Comparison of ENCODE assay signal across 8 cellular contexts in the genomic region with DNA sequence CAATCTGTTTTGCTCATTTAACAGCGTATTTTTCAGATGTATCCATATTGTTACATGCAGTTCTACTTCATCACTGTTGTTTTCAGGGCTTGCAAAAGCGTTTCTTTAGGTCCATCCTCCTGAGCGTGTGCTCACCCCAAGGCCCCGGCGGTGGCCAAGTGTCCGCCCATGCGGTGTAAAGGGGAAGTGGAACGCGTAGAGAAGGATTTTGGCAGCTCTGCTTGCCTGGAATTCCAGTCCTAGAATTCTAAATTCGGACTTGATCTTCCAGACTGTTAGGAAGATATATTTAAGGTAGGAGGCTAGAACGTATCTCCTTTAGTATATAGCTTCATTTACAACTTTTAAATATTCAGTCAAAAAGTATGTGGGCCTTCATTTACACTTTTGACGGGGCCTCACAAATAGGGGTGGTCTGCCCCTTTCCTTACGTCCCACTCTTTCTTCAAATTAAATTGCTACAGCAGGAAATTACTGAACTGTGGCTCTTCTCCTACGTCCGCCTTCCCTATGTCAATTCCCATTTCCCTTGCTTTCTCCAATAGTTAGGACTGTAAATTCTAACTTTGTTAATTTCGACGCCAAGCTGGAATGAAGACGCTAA. TPM values are rescaled to one million over a fixed set of nuclear protein-coding genes. Genes with fewer than 3 reads are reported as not detected.
DNase-seq lines count a peak whose midpoint lies in the region; ATAC-seq, FAIRE-seq and TF ChIP-seq lines count a peak whose summit lies in the region.

No MANE protein-coding gene starts in this region.

- no peak overlapping the region for H3K14ac ChIP-seq in mesenchymal stem cell (ENCODE audit: low read length in 2 of 2)

- CTCF ChIA-PET in RWPE1 (lab: Yijun Ruan, JAX): interaction anchor here (0.6 kb wide), 1 partner anchor 788 kb away, joined by 4 read pairs; no protein-coding TSS in a partner anchor

- H3K36me3 ChIP-seq in ectodermal cell (ENCODE audit: control insufficient read depth, insufficient read depth, low read length): no peaks in the 10 kb centered on the region
- H3K36me3 ChIP-seq in mesenchymal stem cell (ENCODE audit: control insufficient read depth in 1 of 2, insufficient read depth in 2 of 2, low read depth in 1 of 2, low read length in 2 of 2): no peaks in the 10 kb centered on the region

- no peak for TF ChIP-seq POLR2A in GM12891 (IDR thresholded peaks at IDR 0.05; ENCODE audit: low read depth, low read length)

- peak overlapping the region in 1 of 2 experiments; percentile 71 for H2BK12ac ChIP-seq in mesenchymal stem cell (ENCODE audit: low read length in 2 of 2)

- peak overlapping the region in 1 of 2 experiments; percentile 11 for H3K18ac ChIP-seq in mesenchymal stem cell (ENCODE audit: low read depth in 1 of 2, low read length in 2 of 2)

- H3K79me1 ChIP-seq in mesenchymal stem cell (replicated peaks; ENCODE audit: low read length, poor library complexity, severe bottlenecking): no peaks in the 10 kb centered on the region

- H2AK5ac ChIP-seq in mesenchymal stem cell (ENCODE audit: low read length, severe bottlenecking): no peak overlapping the region

- TF ChIP-seq CTCF in RWPE1 (conservative IDR thresholded peaks at IDR 0.05; ENCODE audit: low read depth): no peak

- H2BK120ac ChIP-seq in mesenchymal stem cell (ENCODE audit: low read depth, low read length): no peak overlapping the region

- H3K9me3 ChIP-seq in ectodermal cell (ENCODE audit: control insufficient read depth, low read length) (no peaks in the 10 kb centered on the region), mesenchymal stem cell (ENCODE audit: control insufficient read depth, low read length) (no peaks in the 10 kb centered on the region)

- peak overlapping the region; percentile 26 for H3K4me2 ChIP-seq in mesenchymal stem cell (ENCODE audit: low read length, poor library complexity, severe bottlenecking)

- ATAC-seq in HG02852 (IDR thresholded peaks at IDR 0.05; ENCODE audit: unreplicated experiment): no peak

- peak overlapping the region in 1 of 2 experiments; percentile 83 for H3K23ac ChIP-seq in mesenchymal stem cell (ENCODE audit: low read length in 2 of 2)

- H3K27me3 ChIP-seq in ectodermal cell (ENCODE audit: control insufficient read depth, insufficient read depth, low read length, poor library complexity, severe bottlenecking) (no peaks in the 10 kb centered on the region), mesenchymal stem cell (ENCODE audit: control insufficient read depth in 1 of 2, insufficient read depth in 1 of 2, low read length in 2 of 2) (no peaks in the 10 kb centered on the region)

- FAIRE-seq in GM12891 (lab: Jason Lieb, UNC): no peak

- WGBS in ectodermal cell, 2 experiments: 37 to 38% methylated on average over 17 to 18 of the region's 18 CpGs
- whole genome bisulfite sequencing in mesenchymal stem cell: 31% methylated on average over 17 of the region's 18 CpGs

- H3K4me3 ChIP-seq in ectodermal cell (ENCODE audit: insufficient read depth, low read depth, low read length): peak overlapping the region; percentile 49
- peak overlapping the region in 1 of 2 experiments; percentile 87 for H3K4me3 ChIP-seq in mesenchymal stem cell (ENCODE audit: insufficient read depth in 1 of 2, low read depth in 1 of 2, low read length in 2 of 2)

- peaks cover 11% of the 10 kb centered on the region for H3K4me1 ChIP-seq in ectodermal cell (ENCODE audit: control insufficient read depth, insufficient read depth, low read length)
- peaks cover 5% of the 10 kb centered on the region for H3K4me1 ChIP-seq in mesenchymal stem cell (ENCODE audit: control insufficient read depth, insufficient read depth, low read depth, low read length)

- POLR2A ChIA-PET in RWPE1 (lab: Yijun Ruan, JAX; ENCODE audit: low non-redundant PET): interaction anchor here (1.3 kb wide), 1 partner anchor 443 kb away, joined by 5 read pairs; a partner anchor contains a TSS

- H4K91ac ChIP-seq in mesenchymal stem cell (ENCODE audit: low read length): no peak overlapping the region

- H2AFZ ChIP-seq in mesenchymal stem cell (ENCODE audit: low read depth, low read length): peak overlapping the region; percentile 56

- peak overlapping the region; percentile 58 for H4K8ac ChIP-seq in mesenchymal stem cell (ENCODE audit: low read length)

- peak overlapping the region; percentile 84 for H2BK15ac ChIP-seq in mesenchymal stem cell (ENCODE audit: low read depth, poor library complexity, severe bottlenecking)

- peak overlapping the region; percentile 99 for H3K9ac ChIP-seq in mesenchymal stem cell (ENCODE audit: low read length)

- H3K27ac ChIP-seq in RWPE1: peak overlapping the region; percentile 92
- peak overlapping the region; percentile 57 for H3K27ac ChIP-seq in ectodermal cell (ENCODE audit: insufficient read depth, low read depth, low read length, poor library complexity, severe bottlenecking)
- peak overlapping the region; percentile 31 for H3K27ac ChIP-seq in mesenchymal stem cell (ENCODE audit: low read length, poor library complexity, severe bottlenecking)

- DNase-seq in 8988T: peak; percentile 19
- DNase-seq in GF-D8 (lab: John Stamatoyannopoulos, UW): peak; percentile 73
- DNase-seq in RWPE1 (ENCODE audit: low spot score): no peak
- peak; percentile 24 for DNase-seq in mesenchymal stem cell
- peak; percentile 49 for DNase-seq in ureter (ENCODE audit: low spot score)
- DNase-seq in GM12891 (ENCODE audit: insufficient read length, low spot score): no peak

- no peak overlapping the region for H2BK5ac ChIP-seq in mesenchymal stem cell (ENCODE audit: low read depth, low read length, poor library complexity, severe bottlenecking)

- peak overlapping the region in 1 of 2 experiments; percentile 40 for H3K4ac ChIP-seq in mesenchymal stem cell (ENCODE audit: low read depth in 1 of 2, low read length in 2 of 2)

TF ChIP-seq in GM12891, 5 proteins besides CTCF, POLR2A, EP300 and RAD21:
- TF ChIP-seq TAF1 (IDR thresholded peaks at IDR 0.05; ENCODE audit: low read depth, low read length): no peak
- no peak for TF ChIP-seq POLR2AphosphoS5 (IDR thresholded peaks at IDR 0.05; ENCODE audit: low read depth, low read length)
- no peak for TF ChIP-seq POU2F2 (IDR thresholded peaks at IDR 0.05; ENCODE audit: low read depth, low read length)

RNA-seq across cellular contexts. Expression of a gene that starts 0.6 kb away (rescaled TPM):
- 28.7 TPM for polyA plus RNA-seq in ectodermal cell (2013, experiment 1 of 4)
- 30.9 TPM for polyA plus RNA-seq in ectodermal cell (2013, experiment 2 of 4)
- polyA plus RNA-seq in ectodermal cell (2013, experiment 3 of 4): 24.2 TPM
- polyA plus RNA-seq in ectodermal cell (2013, experiment 4 of 4): 26.9 TPM
- polyA plus RNA-seq in mesenchymal stem cell (2013, experiment 1 of 2): 28.3 TPM
- 30.1 TPM for polyA plus RNA-seq in mesenchymal stem cell (2013, experiment 2 of 2)
- total RNA-seq in ureter: 44.7 TPM
- 4.6 TPM for polyA plus RNA-seq in GM12891 (2012; ENCODE audit: low read depth, missing spikeins)

Comparison
In these comparisons a context has a peak if more than half of its experiments do, and no peak if none do; other contexts are left out.
1. DNase-seq: peak in 8988T (single experiment), GF-D8 (single experiment), mesenchymal stem cell (single experiment) and ureter (single experiment); none in RWPE1 (single experiment) and GM12891 (single experiment).
2. H3K27ac ChIP-seq: peak in every context shown above with its lines; median percentile 92 in RWPE1; 57 in ectodermal cell; 31 in mesenchymal stem cell.